ENCODE assay signal across 28 cellular contexts in genomic region chr16:85466989-85467388, GRCh38.
"Had no signal": no experiment of that assay in that cellular context is flagged by ENCODE, and none has a peak within 500 bp of the region (broad histone marks: within the 10 kb centered on the region; RNA-seq: fewer than 3 reads in every experiment).

No MANE protein-coding gene starts in this region.

- H3K4me3 Mint-ChIP-seq: naive B cell; naive thymus-derived CD8-positive, alpha-beta T cell; natural killer cell treated with Interleukin-12 subunit alpha and Interleukin-12 subunit beta and Interleukin-15 and Interleukin-18, amount 100 ng/mL, for 72 hours; stimulated activated memory B cell treated with anti-CD40 and anti-IgM and Interleukin-4, amounts not matched to agents 10 μg/mL and 1 μg/mL and 100 μg/mL, for 72 hours; stimulated activated naive CD8-positive, alpha-beta T cell treated with anti-CD3 and anti-CD28 coated beads, Interleukin-15, Interleukin-2, amounts not matched to agents 100 ng/mL and 50 ng/mL, for 24 hours; type B pancreatic cell had no signal

- H3K36me3 ChIP-seq: neural progenitor cell, pancreas, prostate gland, spleen, suprapubic skin, tibial artery, transverse colon, upper lobe of right lung, uterus had no signal

- H3K27me3 ChIP-seq: pancreas, testis, upper lobe of right lung, uterus had no signal

- H3K27me3 Mint-ChIP-seq: type B pancreatic cell had no signal

- H3K4me2 ChIP-seq: neural progenitor cell, smooth muscle cell had no signal

- DNase-seq: naive B cell; naive thymus-derived CD8-positive, alpha-beta T cell; occipital lobe; pancreas; retina; right cardiac atrium; spleen; stimulated activated CD4-positive, alpha-beta T cell treated with anti-CD3 and anti-CD28 coated beads, Interleukin-12 subunit alpha, Interleukin-12 subunit beta, amount 100 ng/mL, for 4 hours; stimulated activated CD4-positive, alpha-beta T cell treated with anti-CD3 and anti-CD28 coated beads, Interleukin-1b, Interleukin-23, amount 100 ng/mL, for 48 hours; stimulated activated CD4-positive, alpha-beta T cell treated with anti-CD3 and anti-CD28 coated beads, Interleukin-4, amount 100 ng/mL, for 1 hour; stimulated activated CD4-positive, alpha-beta T cell treated with anti-CD3 and anti-CD28 coated beads, Interleukin-4, amount 100 ng/mL, for 4 hours; stimulated activated CD8-positive, alpha-beta memory T cell treated with anti-CD3 and anti-CD28 coated beads, Interleukin-4, amount 100 ng/mL, for 48 hours; stimulated activated naive CD4-positive, alpha-beta T cell; substantia nigra; testis; tibial artery; transverse colon; upper lobe of right lung; uterus had no signal

- H3K9me3 ChIP-seq: pancreas, prostate gland, spleen, suprapubic skin, testis, tibial artery, transverse colon, upper lobe of right lung, uterus had no signal

- H3K36me3 Mint-ChIP-seq: naive B cell; naive thymus-derived CD8-positive, alpha-beta T cell; natural killer cell treated with Interleukin-12 subunit alpha and Interleukin-12 subunit beta and Interleukin-15 and Interleukin-18, amount 100 ng/mL, for 72 hours; neural progenitor cell; stimulated activated memory B cell treated with anti-CD40 and anti-IgM and Interleukin-4, amounts not matched to agents 10 μg/mL and 1 μg/mL and 100 μg/mL, for 72 hours; type B pancreatic cell had no signal

- H3K9ac ChIP-seq: neural progenitor cell had no signal

- H3K27ac Mint-ChIP-seq: naive B cell; natural killer cell treated with Interleukin-12 subunit alpha and Interleukin-12 subunit beta and Interleukin-15 and Interleukin-18, amount 100 ng/mL, for 72 hours; neural progenitor cell; stimulated activated memory B cell treated with anti-CD40 and anti-IgM and Interleukin-4, amounts not matched to agents 10 μg/mL and 1 μg/mL and 100 μg/mL, for 72 hours; stimulated activated naive CD8-positive, alpha-beta T cell treated with anti-CD3 and anti-CD28 coated beads, Interleukin-15, Interleukin-2, amounts not matched to agents 100 ng/mL and 50 ng/mL, for 24 hours; type B pancreatic cell had no signal

- ATAC-seq: naive thymus-derived CD8-positive, alpha-beta T cell; natural killer cell treated with Interleukin-12 subunit alpha and Interleukin-12 subunit beta and Interleukin-15 and Interleukin-18, amount 100 ng/mL, for 72 hours; pancreas; stimulated activated memory B cell treated with anti-CD40 and anti-IgM and Interleukin-4, amounts not matched to agents 10 μg/mL and 1 μg/mL and 100 μg/mL, for 72 hours; upper lobe of right lung had no signal

- H3K4me3 ChIP-seq: neural progenitor cell, pancreas, prostate gland, skin epidermis, smooth muscle cell, spleen, suprapubic skin, testis, tibial artery, transverse colon, upper lobe of right lung, uterus had no signal

- H3K9me3 Mint-ChIP-seq: naive B cell; naive thymus-derived CD8-positive, alpha-beta T cell; natural killer cell treated with Interleukin-12 subunit alpha and Interleukin-12 subunit beta and Interleukin-15 and Interleukin-18, amount 100 ng/mL, for 72 hours; neural progenitor cell; stimulated activated memory B cell treated with anti-CD40 and anti-IgM and Interleukin-4, amounts not matched to agents 10 μg/mL and 1 μg/mL and 100 μg/mL, for 72 hours; stimulated activated naive CD8-positive, alpha-beta T cell treated with anti-CD3 and anti-CD28 coated beads, Interleukin-15, Interleukin-2, amounts not matched to agents 100 ng/mL and 50 ng/mL, for 24 hours; type B pancreatic cell had no signal

- FAIRE-seq: pancreas had no signal

- H2AFZ ChIP-seq: neural progenitor cell had no signal

- H3K27ac ChIP-seq: neural progenitor cell, pancreas, prostate gland, skin epidermis, spleen, suprapubic skin, tibial artery, transverse colon, upper lobe of right lung had no signal
